ENCODE assay signal across 1 cellular context in genomic region chr19:5358173-5358800, GRCh38.
TF ChIP-seq lines count a peak whose summit lies in the region.

No MANE protein-coding gene starts in this region.

TF ChIP-seq in SK-N-SH, 30 proteins besides CTCF, POLR2A, EP300 and RAD21 (continued from another document):
- TF ChIP-seq, protein P1, sequence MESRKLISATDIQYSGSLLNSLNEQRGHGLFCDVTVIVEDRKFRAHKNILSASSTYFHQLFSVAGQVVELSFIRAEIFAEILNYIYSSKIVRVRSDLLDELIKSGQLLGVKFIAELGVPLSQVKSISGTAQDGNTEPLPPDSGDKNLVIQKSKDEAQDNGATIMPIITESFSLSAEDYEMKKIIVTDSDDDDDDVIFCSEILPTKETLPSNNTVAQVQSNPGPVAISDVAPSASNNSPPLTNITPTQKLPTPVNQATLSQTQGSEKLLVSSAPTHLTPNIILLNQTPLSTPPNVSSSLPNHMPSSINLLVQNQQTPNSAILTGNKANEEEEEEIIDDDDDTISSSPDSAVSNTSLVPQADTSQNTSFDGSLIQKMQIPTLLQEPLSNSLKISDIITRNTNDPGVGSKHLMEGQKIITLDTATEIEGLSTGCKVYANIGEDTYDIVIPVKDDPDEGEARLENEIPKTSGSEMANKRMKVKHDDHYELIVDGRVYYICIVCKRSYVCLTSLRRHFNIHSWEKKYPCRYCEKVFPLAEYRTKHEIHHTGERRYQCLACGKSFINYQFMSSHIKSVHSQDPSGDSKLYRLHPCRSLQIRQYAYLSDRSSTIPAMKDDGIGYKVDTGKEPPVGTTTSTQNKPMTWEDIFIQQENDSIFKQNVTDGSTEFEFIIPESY (IDR thresholded peaks at IDR 0.05; ENCODE audit: borderline replicate concordance, low read depth) = no peak
- TF ChIP-seq PBX3 (IDR thresholded peaks at IDR 0.05) = no peak
- TF ChIP-seq RCOR1 (IDR thresholded peaks at IDR 0.05; ENCODE audit: low read length) = no peak
- TF ChIP-seq JUND (IDR thresholded peaks at IDR 0.05) = no peak
- no peak for TF ChIP-seq TAF1 (IDR thresholded peaks at IDR 0.05; ENCODE audit: borderline replicate concordance, low read depth, low read length)
- TF ChIP-seq CHD2 (IDR thresholded peaks at IDR 0.05; ENCODE audit: low read length, partially characterized antibody) = no peak
- TF ChIP-seq RFX5 (IDR thresholded peaks at IDR 0.05; ENCODE audit: low read length) = no peak
- TF ChIP-seq TEAD4 (IDR thresholded peaks at IDR 0.05; ENCODE audit: borderline replicate concordance, insufficient read depth) = no peak
- TF ChIP-seq POLR2AphosphoS5 (IDR thresholded peaks at IDR 0.05; ENCODE audit: low read depth, low read length) = no peak
- TF ChIP-seq RXRA (IDR thresholded peaks at IDR 0.05; ENCODE audit: borderline replicate concordance, low read depth) = no peak
- TF ChIP-seq, protein P2, sequence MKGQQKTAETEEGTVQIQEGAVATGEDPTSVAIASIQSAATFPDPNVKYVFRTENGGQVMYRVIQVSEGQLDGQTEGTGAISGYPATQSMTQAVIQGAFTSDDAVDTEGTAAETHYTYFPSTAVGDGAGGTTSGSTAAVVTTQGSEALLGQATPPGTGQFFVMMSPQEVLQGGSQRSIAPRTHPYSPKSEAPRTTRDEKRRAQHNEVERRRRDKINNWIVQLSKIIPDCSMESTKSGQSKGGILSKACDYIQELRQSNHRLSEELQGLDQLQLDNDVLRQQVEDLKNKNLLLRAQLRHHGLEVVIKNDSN (IDR thresholded peaks at IDR 0.05; ENCODE audit: borderline replicate concordance, low read depth) = no peak
